17 cellular contexts compared by ENCODE assay signal in the genomic region with DNA sequence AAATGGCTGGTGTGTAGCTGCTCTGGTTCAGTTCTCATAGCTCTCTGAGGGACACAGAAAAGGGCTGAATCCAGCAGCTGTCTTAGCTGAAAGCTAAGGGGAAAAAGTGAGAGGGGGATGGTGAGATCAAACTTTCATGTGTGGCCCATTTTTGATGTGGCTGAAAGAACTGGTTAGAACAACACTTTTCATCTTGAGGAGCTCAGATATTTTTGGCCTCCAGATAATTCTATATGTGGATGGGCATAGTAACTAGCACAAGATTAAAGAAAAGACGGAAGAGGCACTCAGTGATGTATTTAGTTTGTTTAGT.
DNase-seq lines count a peak whose midpoint lies in the region; FAIRE-seq and TF ChIP-seq lines count a peak whose summit lies in the region.
"Had no signal": no experiment of that assay in that cellular context is flagged by ENCODE, and none has a peak within 500 bp of the region (broad histone marks: within the 10 kb centered on the region; RNA-seq: fewer than 3 reads in every experiment).

No MANE protein-coding gene starts in this region.

- H3K27ac Mint-ChIP-seq in activated naive CD4-positive, alpha-beta T cell treated with anti-CD3 and anti-CD28 coated beads for 36 hours: peak overlapping the region; percentile 16
- no peak overlapping the region for H3K27ac Mint-ChIP-seq in activated CD4-positive, alpha-beta memory T cell treated with anti-CD3 and anti-CD28 coated beads, Interleukin-2, amount 10 ng/mL, durations not matched to agents 7 days and 5 days

- no peak for FAIRE-seq in HTR-8/SVneo (lab: Jason Lieb, UNC)

- DNase-seq in activated naive CD4-positive, alpha-beta T cell treated with anti-CD3 and anti-CD28 coated beads for 36 hours: peak; percentile 20
- DNase-seq in activated naive CD4-positive, alpha-beta T cell treated with Interleukin-2 at 50 U/mL for 16 hours: no peak
- DNase-seq in choroid plexus epithelial cell (ENCODE audit: low read depth) (peak; percentile 5), HTR-8/SVneo (ENCODE audit: insufficient read length, low spot score) (no peak), occipital lobe (lab: John Stamatoyannopoulos, UW) (no peak)
- DNase-seq in activated CD4-positive, alpha-beta memory T cell treated with anti-CD3 and anti-CD28 coated beads, Interleukin-2, amount 10 ng/mL, durations not matched to agents 7 days and 5 days: no peak
- DNase-seq: activated CD4-positive, alpha-beta T cell treated with anti-CD3 and anti-CD28 coated beads, Interleukin-2, amount 50 U/mL, for 1 hour; caudate nucleus; left ventricle myocardium inferior; MV-4-11; NCI-H2171; NCI-H82; spleen had no signal

- H3K4me3 Mint-ChIP-seq in activated naive CD4-positive, alpha-beta T cell treated with anti-CD3 and anti-CD28 coated beads for 36 hours: no peak overlapping the region
- H3K4me3 Mint-ChIP-seq in activated CD4-positive, alpha-beta memory T cell treated with anti-CD3 and anti-CD28 coated beads, Interleukin-2, amount 10 ng/mL, durations not matched to agents 7 days and 5 days: no peak overlapping the region

- no peak overlapping the region for H3K4me2 ChIP-seq in OCI-LY1 (ENCODE audit: low read length)

- peak overlapping the region; percentile 69 for H3K27ac ChIP-seq in OCI-LY1 (ENCODE audit: low read depth, low read length, poor library complexity, severe bottlenecking)
- H3K27ac ChIP-seq in thymus (ENCODE audit: low read depth): peak overlapping the region; percentile 46
- H3K27ac ChIP-seq: left ventricle myocardium inferior, prostate gland, spleen had no signal

- no peaks in the 10 kb centered on the region for H3F3A ChIP-seq in OCI-LY1 (ENCODE audit: insufficient read depth, low read length)

- H3K9me3 ChIP-seq in OCI-LY1 (ENCODE audit: low read length) (no peaks in the 10 kb centered on the region), thymus (ENCODE audit: control insufficient read depth) (no peaks in the 10 kb centered on the region)
- H3K9me3 ChIP-seq: left ventricle myocardium inferior, prostate gland, spleen had no signal

- no peaks in the 10 kb centered on the region for H3K9me2 ChIP-seq in OCI-LY1 (ENCODE audit: low read depth, low read length)

- H3K36me3 ChIP-seq in OCI-LY1 (ENCODE audit: insufficient read depth, low read length) (no peaks in the 10 kb centered on the region), thymus (ENCODE audit: control insufficient read depth, insufficient read depth) (no peaks in the 10 kb centered on the region)
- H3K36me3 ChIP-seq: left ventricle myocardium inferior, prostate gland, spleen had no signal

- H3K79me2 ChIP-seq in OCI-LY1 (ENCODE audit: insufficient read depth, low read length): no peaks in the 10 kb centered on the region

- CTCF ChIA-PET in activated naive CD4-positive, alpha-beta T cell treated with anti-CD3 and anti-CD28 coated beads for 36 hours (lab: Charles Lee): interaction anchor here (1.5 to 5.2 kb wide), 3 partner anchors 9 to 83 kb away, joined by 5 to 18 read pairs (median 7); no protein-coding TSS in a partner anchor
- CTCF ChIA-PET in activated CD4-positive, alpha-beta memory T cell treated with anti-CD3 and anti-CD28 coated beads, Interleukin-2, amount 10 ng/mL, durations not matched to agents 7 days and 5 days (lab: Charles Lee): interaction anchor here (1.2 kb wide), 1 partner anchor 64 kb away, joined by 3 read pairs; no protein-coding TSS in a partner anchor

- WGBS in thymus: 25% methylated on average over 1 of the region's 1 CpG

- no peak overlapping the region for H3K9ac ChIP-seq in OCI-LY1 (ENCODE audit: low read length)

- peaks cover 63% of the 10 kb centered on the region for H3K4me1 ChIP-seq in OCI-LY1 (ENCODE audit: insufficient read depth, low read length, severe bottlenecking)
- H3K4me1 ChIP-seq in thymus (ENCODE audit: control insufficient read depth, insufficient read depth, low read length): peaks cover 18% of the 10 kb centered on the region
- H3K4me1 ChIP-seq: left ventricle myocardium inferior, prostate gland had no signal

- H3K27me3 ChIP-seq in OCI-LY1 (ENCODE audit: insufficient read depth, low read length) (no peaks in the 10 kb centered on the region), thymus (ENCODE audit: control insufficient read depth, insufficient read depth) (no peaks in the 10 kb centered on the region)
- H3K27me3 ChIP-seq: spleen had no signal

- no peaks in the 10 kb centered on the region for H4K20me1 ChIP-seq in OCI-LY1 (ENCODE audit: insufficient read depth, low read length)

- intact Hi-C loops in activated naive CD4-positive, alpha-beta T cell treated with anti-CD3 and anti-CD28 coated beads for 36 hours (cut with micrococcal nuclease): loop anchor here (2.0 to 5.0 kb wide), 3 partner anchors 325 to 1424 kb away; no protein-coding TSS in a partner anchor

- TF ChIP-seq CTCF in OCI-LY1 (IDR thresholded peaks at IDR 0.05; ENCODE audit: low read length) (no peak), choroid plexus epithelial cell (conservative IDR thresholded peaks at IDR 0.05; ENCODE audit: low read depth, low read length) (no peak)

- H3K27me3 Mint-ChIP-seq in activated naive CD4-positive, alpha-beta T cell treated with anti-CD3 and anti-CD28 coated beads for 36 hours (ENCODE audit: low read depth): no peaks in the 10 kb centered on the region
- peaks cover 4% of the 10 kb centered on the region for H3K27me3 Mint-ChIP-seq in activated CD4-positive, alpha-beta memory T cell treated with anti-CD3 and anti-CD28 coated beads, Interleukin-2, amount 10 ng/mL, durations not matched to agents 7 days and 5 days

- peaks cover 58% of the 10 kb centered on the region for H3K4me1 Mint-ChIP-seq in activated naive CD4-positive, alpha-beta T cell treated with anti-CD3 and anti-CD28 coated beads for 36 hours (ENCODE audit: low read depth)
- peaks cover 44% of the 10 kb centered on the region for H3K4me1 Mint-ChIP-seq in activated CD4-positive, alpha-beta memory T cell treated with anti-CD3 and anti-CD28 coated beads, Interleukin-2, amount 10 ng/mL, durations not matched to agents 7 days and 5 days

- POLR2A ChIA-PET in activated CD4-positive, alpha-beta memory T cell treated with anti-CD3 and anti-CD28 coated beads, Interleukin-2, amount 10 ng/mL, durations not matched to agents 7 days and 5 days (lab: Charles Lee): interaction anchor here (1.5 kb wide), 1 partner anchor 13 kb away, joined by 3 read pairs; no protein-coding TSS in a partner anchor

- H2AFZ ChIP-seq in OCI-LY1 (ENCODE audit: low read length): no peak overlapping the region

- no peaks in the 10 kb centered on the region for H3K9me3 Mint-ChIP-seq in activated naive CD4-positive, alpha-beta T cell treated with anti-CD3 and anti-CD28 coated beads for 36 hours
- H3K9me3 Mint-ChIP-seq in activated CD4-positive, alpha-beta memory T cell treated with anti-CD3 and anti-CD28 coated beads, Interleukin-2, amount 10 ng/mL, durations not matched to agents 7 days and 5 days: no peaks in the 10 kb centered on the region
- H3K9me3 Mint-ChIP-seq: activated naive CD4-positive, alpha-beta T cell treated with anti-CD3 and anti-CD28 coated beads, Interleukin-2, amount 50 U/mL, for 72 hours had no signal

- no peaks in the 10 kb centered on the region for H3K36me3 Mint-ChIP-seq in activated naive CD4-positive, alpha-beta T cell treated with anti-CD3 and anti-CD28 coated beads for 36 hours (ENCODE audit: low read depth)
- peaks cover 2% of the 10 kb centered on the region for H3K36me3 Mint-ChIP-seq in activated CD4-positive, alpha-beta memory T cell treated with anti-CD3 and anti-CD28 coated beads, Interleukin-2, amount 10 ng/mL, durations not matched to agents 7 days and 5 days (ENCODE audit: low read depth)
- H3K36me3 Mint-ChIP-seq: activated naive CD4-positive, alpha-beta T cell treated with anti-CD3 and anti-CD28 coated beads, Interleukin-2, amount 50 U/mL, for 72 hours had no signal

- H3K4me3 ChIP-seq in OCI-LY1 (ENCODE audit: low read depth, low read length, poor library complexity, severe bottlenecking) (no peak overlapping the region), choroid plexus epithelial cell (ENCODE audit: low read depth, low read length) (no peak overlapping the region), thymus (ENCODE audit: low read length) (no peak overlapping the region)
- H3K4me3 ChIP-seq: left ventricle myocardium inferior, prostate gland had no signal

Comparison
In these comparisons a context has a peak if more than half of its experiments do, and no peak if none do; other contexts are left out.
1. DNase-seq: peak in activated naive CD4-positive, alpha-beta T cell treated with anti-CD3 and anti-CD28 coated beads for 36 hours (single experiment) and choroid plexus epithelial cell (single experiment); none in activated naive CD4-positive, alpha-beta T cell treated with Interleukin-2 at 50 U/mL for 16 hours (single experiment), HTR-8/SVneo (single experiment), activated CD4-positive, alpha-beta memory T cell treated with anti-CD3 and anti-CD28 coated beads, Interleukin-2, amount 10 ng/mL, durations not matched to agents 7 days and 5 days (single experiment) and occipital lobe (single experiment).